Comparison of ENCODE assay signal across 8 cellular contexts in the genomic region with DNA sequence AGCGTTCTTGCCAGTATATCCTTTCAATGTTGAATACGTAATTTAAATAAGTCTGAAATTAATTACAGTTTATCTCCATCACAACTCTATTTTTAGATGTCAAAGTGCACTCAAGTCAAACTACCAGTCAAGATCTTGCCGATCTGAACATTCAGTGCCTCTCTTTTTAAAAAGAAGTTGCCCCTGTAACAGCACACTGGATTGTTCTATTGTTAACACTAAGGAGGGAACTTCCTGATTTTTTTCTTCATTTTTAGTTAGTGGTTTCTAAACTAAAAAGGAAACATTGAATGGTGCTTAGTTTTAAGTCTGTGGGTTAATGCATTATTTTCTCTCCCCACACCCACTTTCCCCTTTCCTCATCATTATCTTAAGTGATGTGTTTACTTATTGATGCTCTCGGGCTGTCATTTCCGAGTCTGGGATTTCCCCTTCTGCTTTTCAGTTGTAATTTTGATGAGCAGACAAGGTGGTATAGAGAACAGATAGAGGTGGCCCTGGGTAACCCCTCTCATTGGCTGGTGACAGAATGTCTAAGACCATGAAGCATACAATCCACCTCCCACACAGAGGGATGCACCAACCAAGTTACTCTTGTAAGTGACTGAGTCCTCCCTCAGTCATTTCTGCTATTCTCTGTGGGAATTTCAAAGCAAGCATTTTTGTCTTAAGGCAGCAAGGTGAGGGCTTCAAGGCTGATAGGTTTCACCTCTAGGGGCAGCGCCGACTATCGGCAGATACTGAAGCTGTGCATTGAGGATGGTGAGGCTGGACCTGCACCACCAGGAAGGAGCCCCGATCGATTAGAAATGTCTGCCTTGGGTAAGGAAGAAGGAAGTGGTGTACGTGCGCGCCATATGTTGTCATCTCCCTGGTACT. TPM values are rescaled to one million over a fixed set of nuclear protein-coding genes. Genes with fewer than 3 reads are reported as not detected.
DNase-seq lines count a peak whose midpoint lies in the region; ATAC-seq, FAIRE-seq and TF ChIP-seq lines count a peak whose summit lies in the region.

No MANE protein-coding gene starts in this region.

- H3K27ac Mint-ChIP-seq in activated T-helper 2 cell treated with anti-CD3 and anti-CD28 coated beads, Interferon-gamma antibody, Interleukin-2, Interleukin-4, amounts not matched to agents 10 μg/mL and 5 μg/mL and 100 μg/mL, durations not matched to agents 14 hours and 24 hours and 36 hours: peak overlapping the region; percentile 39

- peaks cover 17% of the 10 kb centered on the region for H3K4me1 Mint-ChIP-seq in activated T-helper 2 cell treated with anti-CD3 and anti-CD28 coated beads, Interferon-gamma antibody, Interleukin-2, Interleukin-4, amounts not matched to agents 10 μg/mL and 5 μg/mL and 100 μg/mL, durations not matched to agents 14 hours and 24 hours and 36 hours (ENCODE audit: low read depth)

- no peak overlapping the region for H3K4me3 Mint-ChIP-seq in activated T-helper 2 cell treated with anti-CD3 and anti-CD28 coated beads, Interferon-gamma antibody, Interleukin-2, Interleukin-4, amounts not matched to agents 10 μg/mL and 5 μg/mL and 100 μg/mL, durations not matched to agents 14 hours and 24 hours and 36 hours (ENCODE audit: low read depth)

- H3K9me3 Mint-ChIP-seq in activated T-helper 2 cell treated with anti-CD3 and anti-CD28 coated beads, Interferon-gamma antibody, Interleukin-2, Interleukin-4, amounts not matched to agents 10 μg/mL and 5 μg/mL and 100 μg/mL, durations not matched to agents 14 hours and 24 hours and 36 hours: no peaks in the 10 kb centered on the region

- no peak for FAIRE-seq in D721Med (lab: Jason Lieb, UNC)

- H3K36me3 Mint-ChIP-seq in activated T-helper 2 cell treated with anti-CD3 and anti-CD28 coated beads, Interferon-gamma antibody, Interleukin-2, Interleukin-4, amounts not matched to agents 10 μg/mL and 5 μg/mL and 100 μg/mL, durations not matched to agents 14 hours and 24 hours and 36 hours (ENCODE audit: low read depth): no peaks in the 10 kb centered on the region

- ATAC-seq in GM19351 (IDR thresholded peaks at IDR 0.05; ENCODE audit: unreplicated experiment): peak; percentile 72
- no peak for ATAC-seq in GM21381 (IDR thresholded peaks at IDR 0.05; ENCODE audit: unreplicated experiment)

- intact Hi-C loops in activated T-helper 2 cell treated with anti-CD3 and anti-CD28 coated beads, Interferon-gamma antibody, Interleukin-2, Interleukin-4, amounts not matched to agents 10 μg/mL and 5 μg/mL and 100 μg/mL, durations not matched to agents 14 hours and 24 hours and 36 hours (cut with micrococcal nuclease): loop anchor here (1.0 to 10.0 kb wide), 6 partner anchors 10 to 129 kb away; no protein-coding TSS in a partner anchor

- no peak for TF ChIP-seq CTCF in D721Med (IDR thresholded peaks at IDR 0.05; ENCODE audit: insufficient read depth, missing control alignments)

- peaks cover 28% of the 10 kb centered on the region for H3K27me3 Mint-ChIP-seq in activated T-helper 2 cell treated with anti-CD3 and anti-CD28 coated beads, Interferon-gamma antibody, Interleukin-2, Interleukin-4, amounts not matched to agents 10 μg/mL and 5 μg/mL and 100 μg/mL, durations not matched to agents 14 hours and 24 hours and 36 hours (ENCODE audit: low read depth)

- peak; percentile 73 for DNase-seq in MV-4-11 (lab: John Stamatoyannopoulos, UW)
- DNase-seq in activated T-helper 2 cell treated with anti-CD3 and anti-CD28 coated beads, Interferon-gamma antibody, Interleukin-2, Interleukin-4, amounts not matched to agents 10 μg/mL and 5 μg/mL and 100 μg/mL, durations not matched to agents 14 hours and 24 hours and 36 hours (ENCODE audit: low spot score): no peak
- DNase-seq in stimulated activated CD4-positive, alpha-beta T cell treated with anti-CD3 and anti-CD28 coated beads, Interleukin-2, amount 100 ng/mL, for 4 hours (ENCODE audit: low read depth): peak; percentile 1
- DNase-seq in D721Med (ENCODE audit: insufficient read length, low spot score): no peak
- no peak for DNase-seq in HK-2 (ENCODE audit: unreplicated experiment)
- DNase-seq in medulla oblongata (ENCODE audit: extremely low spot score): no peak

RNA-seq across cellular contexts. Expression of a gene that starts 49.4 kb away (rescaled TPM):
- total RNA-seq in activated T-helper 2 cell treated with anti-CD3 and anti-CD28 coated beads, Interferon-gamma antibody, Interleukin-2, Interleukin-4, amounts not matched to agents 10 μg/mL and 5 μg/mL and 100 μg/mL, durations not matched to agents 14 hours and 24 hours and 36 hours: 0.73 and 0.94 TPM in 2 replicates

Comparison
In these comparisons a context has a peak if more than half of its experiments do, and no peak if none do; other contexts are left out.
1. DNase-seq: peak in MV-4-11 (single experiment) and stimulated activated CD4-positive, alpha-beta T cell treated with anti-CD3 and anti-CD28 coated beads, Interleukin-2, amount 100 ng/mL, for 4 hours (single experiment); none in activated T-helper 2 cell treated with anti-CD3 and anti-CD28 coated beads, Interferon-gamma antibody, Interleukin-2, Interleukin-4, amounts not matched to agents 10 μg/mL and 5 μg/mL and 100 μg/mL, durations not matched to agents 14 hours and 24 hours and 36 hours (single experiment), D721Med (single experiment), HK-2 (single experiment) and medulla oblongata (single experiment).